20 cellular contexts compared by ENCODE assay signal in the genomic region with DNA sequence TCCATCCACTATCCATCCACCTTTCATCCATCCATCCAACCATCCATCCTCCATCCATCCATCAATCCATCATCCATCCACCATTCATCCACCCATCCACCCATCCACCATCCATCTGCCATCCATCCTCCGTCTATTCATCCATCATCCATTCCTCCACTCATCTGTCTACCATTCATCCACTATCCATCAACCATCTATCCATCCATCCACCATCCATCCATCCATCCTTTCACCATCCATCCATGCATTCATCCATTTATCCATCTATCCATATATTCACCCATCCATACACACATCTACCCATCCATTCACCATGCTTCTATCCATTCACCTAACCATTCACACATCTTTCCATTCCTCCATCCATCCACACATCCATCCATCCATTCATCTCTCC.
DNase-seq lines count a peak whose midpoint lies in the region; ATAC-seq, FAIRE-seq and TF ChIP-seq lines count a peak whose summit lies in the region.
"Had no signal": no experiment of that assay in that cellular context is flagged by ENCODE, and none has a peak within 500 bp of the region (broad histone marks: within the 10 kb centered on the region; RNA-seq: fewer than 3 reads in every experiment).

No MANE protein-coding gene starts in this region.

- H3K79me2 ChIP-seq in HepG2 (ENCODE audit: insufficient read depth, low read length) (no peaks in the 10 kb centered on the region), GM12878 (ENCODE audit: control insufficient read depth, insufficient read depth, low read length) (no peaks in the 10 kb centered on the region)

- H3K23ac ChIP-seq in neuronal stem cell (ENCODE audit: low read depth, low read length, poor library complexity) = no peak overlapping the region

- RAD21 ChIA-PET in GM12878 (lab: Charles Lee; ENCODE audit: unreplicated experiment) = no interaction called here

- H3K4me2 ChIP-seq in HepG2 (ENCODE audit: low read depth, low read length) (no peak overlapping the region), GM12878 (ENCODE audit: control insufficient read depth, insufficient read depth) (no peak overlapping the region), neuronal stem cell (ENCODE audit: insufficient read depth, low read length, poor library complexity, severe bottlenecking) (no peak overlapping the region)
- H3K4me2 ChIP-seq: BLaER1 treated with 17β-estradiol and CSF1 and Interleukin-3, amounts not matched to agents 10 nM and 100 nM had no signal

- H3K27ac ChIP-seq in HepG2 (ENCODE audit: extremely low read length, insufficient read depth, low read length) = no peak overlapping the region
- no peak overlapping the region for H3K27ac ChIP-seq in right lobe of liver
- H3K27ac ChIP-seq in GM12878 (ENCODE audit: control insufficient read depth, insufficient read depth) = no peak overlapping the region
- no peak overlapping the region for H3K27ac ChIP-seq in neuronal stem cell (replicated peaks; ENCODE audit: low read length)
- H3K27ac ChIP-seq: 22Rv1; BLaER1 treated with 17β-estradiol and CSF1 and Interleukin-3, amounts not matched to agents 10 nM and 100 nM had no signal

- no peaks in the 10 kb centered on the region for H4K20me1 ChIP-seq in HepG2 (ENCODE audit: insufficient read depth, low read length)
- H4K20me1 ChIP-seq in GM12878 (ENCODE audit: control insufficient read depth, insufficient read depth) = no peaks in the 10 kb centered on the region
- H4K20me1 ChIP-seq: BLaER1 treated with 17β-estradiol and CSF1 and Interleukin-3, amounts not matched to agents 10 nM and 100 nM had no signal

- H3K4ac ChIP-seq in neuronal stem cell (ENCODE audit: low read length) = no peak overlapping the region

- POLR2A ChIA-PET in HepG2 (lab: Yijun Ruan, JAX) = no interaction called here
- POLR2A ChIA-PET in GM12878 (lab: Charles Lee) = no interaction called here

- H3K9me3 ChIP-seq in HepG2 (ENCODE audit: low read length) (peaks cover 43% of the 10 kb centered on the region), right lobe of liver (no peaks in the 10 kb centered on the region), GM12878 (replicated peaks; ENCODE audit: control insufficient read depth, insufficient read depth, low read length) (no peaks in the 10 kb centered on the region; the same call in 2 of the 3 replicates), neuronal stem cell (replicated peaks in 1 of 2; ENCODE audit: control insufficient read depth in 2 of 2, insufficient read depth in 1 of 2, low read depth in 1 of 2, low read length in 2 of 2) (peaks cover 0 to 3% of the 10 kb centered on the region in 2 donors)

- H3K14ac ChIP-seq in neuronal stem cell (ENCODE audit: low read length) = peak overlapping the region; percentile 44

- H3K79me1 ChIP-seq in neuronal stem cell (ENCODE audit: low read depth, low read length) = no peaks in the 10 kb centered on the region

- no peak overlapping the region for H2BK15ac ChIP-seq in neuronal stem cell (ENCODE audit: low read length)

- H3K4me3 ChIP-seq in HepG2 (replicated peaks in 1 of 3; ENCODE audit: insufficient read depth in 1 of 3, low read depth in 2 of 3, low read length in 3 of 3) (no peak overlapping the region), right lobe of liver (no peak overlapping the region), GM12878 (no peak overlapping the region), neuronal stem cell (ENCODE audit: low read length in 2 of 2) (no peak overlapping the region)
- H3K4me3 ChIP-seq: BLaER1 treated with 17β-estradiol and CSF1 and Interleukin-3, amounts not matched to agents 10 nM and 100 nM had no signal

- ATAC-seq in HepG2 = no peak
- no peak for ATAC-seq in right lobe of liver
- ATAC-seq in GM12878 = no peak

- no peak overlapping the region for H4K8ac ChIP-seq in neuronal stem cell (ENCODE audit: low read depth, low read length)

- H2AFZ ChIP-seq in HepG2 (ENCODE audit: low read length) (no peak overlapping the region), GM12878 (ENCODE audit: control insufficient read depth, low read depth, low read length) (no peak overlapping the region), neuronal stem cell (ENCODE audit: low read length) (no peak overlapping the region)

- TF ChIP-seq RAD21 in HepG2 (CRISPR knock-in tag; IDR thresholded peaks at IDR 0.05) = no peak
- no peak for TF ChIP-seq RAD21 in GM12878 (IDR thresholded peaks at IDR 0.05; ENCODE audit: insufficient read depth, low read depth, low read length)

- TF ChIP-seq POLR2A in HepG2 (IDR thresholded peaks at IDR 0.05; ENCODE audit: insufficient read depth in 1 of 2, low read depth in 2 of 2, low read length in 2 of 2) = no peak
- no peak for TF ChIP-seq POLR2A in right lobe of liver (IDR thresholded peaks at IDR 0.05)
- no peak for TF ChIP-seq POLR2A in GM12878 (IDR thresholded peaks at IDR 0.05; ENCODE audit: low read depth, low read length)

- TF ChIP-seq EP300 in HepG2 (IDR thresholded peaks at IDR 0.05; ENCODE audit: low read depth in 2 of 2, low read length in 2 of 2) (no peak), HepG2 (CRISPR knock-in tag; IDR thresholded peaks at IDR 0.05; ENCODE audit: borderline replicate concordance) (no peak), GM12878 (IDR thresholded peaks at IDR 0.05; ENCODE audit: borderline replicate concordance in 1 of 2, control insufficient read depth in 1 of 2, low read depth in 2 of 2, low read length in 2 of 2) (no peak)

- no peak overlapping the region for H2BK12ac ChIP-seq in neuronal stem cell (ENCODE audit: low read length)

- no peak overlapping the region for H4K91ac ChIP-seq in neuronal stem cell (ENCODE audit: low read depth, low read length, poor library complexity)

- no peak overlapping the region for H2AK5ac ChIP-seq in neuronal stem cell (ENCODE audit: low read depth, low read length)

- no peak overlapping the region for H2BK120ac ChIP-seq in neuronal stem cell (ENCODE audit: low read depth, low read length)

- intact Hi-C loops in HepG2 (cut with micrococcal nuclease; ENCODE audit: unreplicated experiment) = no loop called here
- intact Hi-C loops in right lobe of liver (cut with DNase I) = no loop called here
- intact Hi-C loops in GM12878 (cut with micrococcal nuclease; ENCODE audit: unreplicated experiment) = no loop called here

- TF ChIP-seq CTCF in HepG2 (CRISPR knock-in tag; IDR thresholded peaks at IDR 0.05) (no peak), right lobe of liver (IDR thresholded peaks at IDR 0.05) (no peak), GM12878 (IDR thresholded peaks at IDR 0.05 in 2 of 3, conservative IDR thresholded peaks at IDR 0.05 in 1 of 3; ENCODE audit: control insufficient read depth in 2 of 3, extremely low read depth in 1 of 3, insufficient read depth in 1 of 3, low read depth in 3 of 3, low read length in 3 of 3) (no peak)

- BruUV-seq in HepG2 (replicated peaks; lab: Mats Ljungman, UMichigan) (no TSS peak), GM12878 (replicated peaks; lab: Mats Ljungman, UMichigan) (no TSS peak)

- CTCF ChIA-PET in HepG2 (lab: Yijun Ruan, JAX; ENCODE audit: low intra/inter-chr PET ratio, low total read pairs) (no interaction called here), GM12878 (lab: Yijun Ruan, JAX) (no interaction called here)

- no peak overlapping the region for H2BK5ac ChIP-seq in neuronal stem cell (ENCODE audit: low read length)

- H3K4me1 ChIP-seq in HepG2 (ENCODE audit: insufficient read depth, low read length) (no peaks in the 10 kb centered on the region), right lobe of liver (no peaks in the 10 kb centered on the region), GM12878 (ENCODE audit: control insufficient read depth, insufficient read depth, low read length) (no peaks in the 10 kb centered on the region), neuronal stem cell (ENCODE audit: control insufficient read depth in 2 of 2, insufficient read depth in 1 of 2, low read depth in 1 of 2, low read length in 2 of 2) (no peaks in the 10 kb centered on the region)
- H3K4me1 ChIP-seq: BE2C had no signal

- SMC1A ChIA-PET in GM12878 (lab: Charles Lee; ENCODE audit: uncharacterized antibody, unreplicated experiment) = no interaction called here

- DNase-seq in HepG2 (ENCODE audit: low spot score) (no peak), right lobe of liver (no peak), GM12878 (ENCODE audit: low read depth, low spot score) (no peak), neuronal stem cell (ENCODE audit: low spot score) (no peak), NCI-H82 (lab: John Stamatoyannopoulos, UW) (no peak)
- no peak for DNase-seq in activated CD4-positive, CD25-positive, alpha-beta regulatory T cell (lab: John Stamatoyannopoulos, UW)
- DNase-seq: AML-193; BE2C; Calu3; CD4-positive, alpha-beta T cell; COR-L47; DMS53; DMS79 treated with DMSO at 0.1 percent for 48 hours; GF-D8; GOT3; HCEC 1CT had no signal

- H3K9ac ChIP-seq in HepG2 (ENCODE audit: insufficient read depth, low read depth, low read length) (no peak overlapping the region), GM12878 (ENCODE audit: control insufficient read depth, insufficient read depth, low read length) (no peak overlapping the region), neuronal stem cell (ENCODE audit: low read depth, low read length, poor library complexity) (no peak overlapping the region)
- H3K9ac ChIP-seq: BLaER1 treated with 17β-estradiol and CSF1 and Interleukin-3, amounts not matched to agents 10 nM and 100 nM had no signal

- WGBS in HepG2 (ENCODE audit: low lambda C conversion rate) = 20% methylated on average over 1 of the region's 1 CpG
- WGBS in right lobe of liver (ENCODE audit: insufficient coverage, low coverage, low lambda C conversion rate, missing lambda C conversion rate) = 75% methylated on average over 1 of the region's 1 CpG
- WGBS in GM12878 (ENCODE audit: insufficient coverage, insufficient replicate concordance, low lambda C conversion rate, missing lambda C conversion rate) = 33% methylated on average over 1 of the region's 1 CpG
- WGBS in neuronal stem cell (ENCODE audit: extremely low coverage in 2 of 2, insufficient read length in 2 of 2, insufficient replicate concordance in 1 of 2), 2 donors = 100% methylated on average over 1 of the region's 1 CpG

- no peak for FAIRE-seq in HepG2 (lab: Jason Lieb, UNC)
- FAIRE-seq in GM12878 (lab: Jason Lieb, UNC) = no peak
- FAIRE-seq: A204.1, GM12892 had no signal

- no peaks in the 10 kb centered on the region for H3K27me3 ChIP-seq in HepG2 (ENCODE audit: control insufficient read depth in 1 of 2, insufficient read depth in 2 of 2, low read length in 2 of 2)
- no peaks in the 10 kb centered on the region for H3K27me3 ChIP-seq in right lobe of liver
- H3K27me3 ChIP-seq in GM12878 (replicated peaks in 1 of 2; ENCODE audit: control insufficient read depth in 2 of 2, insufficient read depth in 2 of 2, low read length in 1 of 2) = no peaks in the 10 kb centered on the region
- H3K27me3 ChIP-seq in neuronal stem cell (ENCODE audit: control insufficient read depth in 3 of 3, insufficient read depth in 3 of 3, low read depth in 1 of 3, low read length in 3 of 3) = no peaks in the 10 kb centered on the region
- H3K27me3 ChIP-seq: BE2C; BLaER1 treated with 17β-estradiol and CSF1 and Interleukin-3, amounts not matched to agents 10 nM and 100 nM had no signal

- in situ Hi-C loops in HepG2 (cut with HindIII; ENCODE audit: extremely low pct_ligation_motif_present, low pct_unique_long_range_greater_than_20kb) (no loop called here), GM12878 (cut with MboI) (no loop called here)

- H3K36me3 ChIP-seq in HepG2 (replicated peaks in 1 of 2; ENCODE audit: control insufficient read depth in 1 of 2, insufficient read depth in 2 of 2, low read length in 2 of 2) = no peaks in the 10 kb centered on the region
- no peaks in the 10 kb centered on the region for H3K36me3 ChIP-seq in right lobe of liver
- H3K36me3 ChIP-seq in GM12878 (ENCODE audit: control insufficient read depth in 2 of 2, insufficient read depth in 2 of 2, low read length in 1 of 2) = no peaks in the 10 kb centered on the region
- H3K36me3 ChIP-seq in neuronal stem cell (replicated peaks in 1 of 2; ENCODE audit: control insufficient read depth in 2 of 2, insufficient read depth in 2 of 2, low read length in 2 of 2) = no peaks in the 10 kb centered on the region
- H3K36me3 ChIP-seq: BE2C; BLaER1 treated with 17β-estradiol and CSF1 and Interleukin-3, amounts not matched to agents 10 nM and 100 nM had no signal

- H3K18ac ChIP-seq in neuronal stem cell (ENCODE audit: low read length) = no peak overlapping the region

Comparison
In these comparisons a context has a peak if more than half of its experiments do, and no peak if none do; other contexts are left out.
1. Of the 75 proteins assayed by ChIP-seq in both HepG2 and GM12878: peak only in HepG2: ZNF207; only in GM12878: none; in both: FOXK2; in neither: 72; mixed calls (peak in some experiments, not most) for 1.